In genomic region chr6:104633125-104633524, GRCh38 we compare ENCODE assay signal across 23 cellular contexts.
DNase-seq lines count a peak whose midpoint lies in the region; ATAC-seq, FAIRE-seq and TF ChIP-seq lines count a peak whose summit lies in the region.
"Had no signal": no experiment of that assay in that cellular context is flagged by ENCODE, and none has a peak within 500 bp of the region (broad histone marks: within the 10 kb centered on the region; RNA-seq: fewer than 3 reads in every experiment).

No MANE protein-coding gene starts in this region.

- H3K9me2 ChIP-seq in SK-N-SH: no peaks in the 10 kb centered on the region

- H3K9me3 ChIP-seq in SK-N-SH: no peaks in the 10 kb centered on the region
- H3K9me3 ChIP-seq in heart left ventricle: peaks cover 0 to 12% (median 0%) of the 10 kb centered on the region in 12 donors
- H3K9me3 ChIP-seq in testis: no peaks in the 10 kb centered on the region
- H3K9me3 ChIP-seq: uterus had no signal

- TF ChIP-seq CTCF in SK-N-SH (IDR thresholded peaks at IDR 0.05) (no peak), epithelial cell of esophagus (IDR thresholded peaks at IDR 0.05; ENCODE audit: insufficient read depth, low read depth, low read length, missing control alignments) (no peak), heart left ventricle (IDR thresholded peaks at IDR 0.05) (no peak), testis (IDR thresholded peaks at IDR 0.05) (no peak)

- no peaks in the 10 kb centered on the region for H3K4me1 Mint-ChIP-seq in activated naive CD8-positive, alpha-beta T cell treated with anti-CD3 and anti-CD28 coated beads for 36 hours
- H3K4me1 Mint-ChIP-seq: IgD-negative memory B cell; naive thymus-derived CD8-positive, alpha-beta T cell; stimulated activated memory B cell treated with anti-CD40 and anti-IgM and Interleukin-4, amounts not matched to agents 10 μg/mL and 1 μg/mL and 100 μg/mL, for 72 hours had no signal

- no peaks in the 10 kb centered on the region for H3K9me3 Mint-ChIP-seq in activated naive CD8-positive, alpha-beta T cell treated with anti-CD3 and anti-CD28 coated beads for 36 hours
- H3K9me3 Mint-ChIP-seq: activated naive CD4-positive, alpha-beta T cell treated with anti-CD3 and anti-CD28 coated beads, Interleukin-2, amount 50 U/mL, for 72 hours; activated T-helper 2 cell treated with anti-CD3 and anti-CD28 coated beads, Interferon-gamma antibody, Interleukin-2, Interleukin-4, amounts not matched to agents 10 μg/mL and 5 μg/mL and 100 μg/mL, durations not matched to agents 14 hours and 24 hours and 36 hours; naive thymus-derived CD8-positive, alpha-beta T cell; stimulated activated memory B cell treated with anti-CD40 and anti-IgM and Interleukin-4, amounts not matched to agents 10 μg/mL and 1 μg/mL and 100 μg/mL, for 72 hours had no signal

- peaks cover 5% of the 10 kb centered on the region for H3K27me3 Mint-ChIP-seq in activated naive CD8-positive, alpha-beta T cell treated with anti-CD3 and anti-CD28 coated beads for 36 hours
- H3K27me3 Mint-ChIP-seq: stimulated activated memory B cell treated with anti-CD40 and anti-IgM and Interleukin-4, amounts not matched to agents 10 μg/mL and 1 μg/mL and 100 μg/mL, for 72 hours had no signal

- no peak overlapping the region for H3K4me3 Mint-ChIP-seq in activated naive CD8-positive, alpha-beta T cell treated with anti-CD3 and anti-CD28 coated beads for 36 hours
- H3K4me3 Mint-ChIP-seq: CD14-positive monocyte; IgD-negative memory B cell; naive thymus-derived CD8-positive, alpha-beta T cell; stimulated activated memory B cell treated with anti-CD40 and anti-IgM and Interleukin-4, amounts not matched to agents 10 μg/mL and 1 μg/mL and 100 μg/mL, for 72 hours; WTC11 had no signal

- no peak overlapping the region for H2AFZ ChIP-seq in SK-N-SH (ENCODE audit: low read depth)

- 67% methylated on average over 4 of the region's 4 CpGs for WGBS in SK-N-SH (ENCODE audit: low lambda C conversion rate)
- WGBS in heart left ventricle, 4 donors: 60 to 74% (median 67%) methylated on average over 4 of the region's 4 CpGs
- WGBS in testis, 2 donors: 82 to 87% methylated on average over 4 of the region's 4 CpGs

- intact Hi-C loops in heart left ventricle (cut with DNase I) (loop anchor here in 1 of 10 donors (10.0 kb wide), 1 partner anchor 72 kb away; no protein-coding TSS in a partner anchor), testis (cut with DNase I; ENCODE audit: low total_unique reads) (no loop called here)

- DNase-seq in EL (peak; percentile 66), SK-N-SH (no peak), epithelial cell of esophagus (ENCODE audit: low read depth) (peak; percentile 29), renal cortical epithelial cell (ENCODE audit: low read depth) (peak; percentile 46), H54 (ENCODE audit: insufficient read length, low spot score) (no peak), heart left ventricle (no peak), testis (no peak)
- no peak for DNase-seq in activated naive CD8-positive, alpha-beta T cell treated with anti-CD3 and anti-CD28 coated beads for 36 hours
- DNase-seq: activated CD8-positive, alpha-beta memory T cell treated with anti-CD3 and anti-CD28 coated beads, Interleukin-2, amount 50 U/mL, for 48 hours; naive thymus-derived CD8-positive, alpha-beta T cell; NCI-H1105 treated with DMSO at 0.1 percent for 48 hours; NCI-H2029 treated with DMSO at 0.1 percent for 48 hours; NCI-H82; retina; stimulated activated CD4-positive, alpha-beta T cell treated with anti-CD3 and anti-CD28 coated beads, Interleukin-4, amount 100 ng/mL, for 1 hour; uterus had no signal

- no peak overlapping the region for H3K9ac ChIP-seq in SK-N-SH

- no peak for TF ChIP-seq EP300 in SK-N-SH (IDR thresholded peaks at IDR 0.05; ENCODE audit: borderline replicate concordance in 1 of 2, low read depth in 1 of 2, low read length in 1 of 2)

- no peaks in the 10 kb centered on the region for H3K79me2 ChIP-seq in SK-N-SH (ENCODE audit: insufficient read depth)

- TF ChIP-seq POLR2A in H54 (IDR thresholded peaks at IDR 0.05; ENCODE audit: low read depth, low read length) (no peak), heart left ventricle (IDR thresholded peaks at IDR 0.05) (no peak), testis (IDR thresholded peaks at IDR 0.05) (no peak)

- TF ChIP-seq RAD21 in SK-N-SH (IDR thresholded peaks at IDR 0.05; ENCODE audit: low read length): no peak

- H3K4me1 ChIP-seq in SK-N-SH (ENCODE audit: control insufficient read depth in 1 of 2, insufficient read depth in 2 of 2, low read depth in 1 of 2, low read length in 1 of 2) (no peaks in the 10 kb centered on the region), heart left ventricle (peaks cover 0 to 7% (median 0%) of the 10 kb centered on the region in 12 donors), testis (no peaks in the 10 kb centered on the region)
- H3K4me1 ChIP-seq: uterus had no signal

- H3K27ac Mint-ChIP-seq in activated naive CD8-positive, alpha-beta T cell treated with anti-CD3 and anti-CD28 coated beads for 36 hours: no peak overlapping the region
- H3K27ac Mint-ChIP-seq: activated naive CD4-positive, alpha-beta T cell treated with anti-CD3 and anti-CD28 coated beads, Interleukin-2, amount 50 U/mL, for 72 hours; activated T-helper 2 cell treated with anti-CD3 and anti-CD28 coated beads, Interferon-gamma antibody, Interleukin-2, Interleukin-4, amounts not matched to agents 10 μg/mL and 5 μg/mL and 100 μg/mL, durations not matched to agents 14 hours and 24 hours and 36 hours; CD14-positive monocyte; IgD-negative memory B cell; naive thymus-derived CD8-positive, alpha-beta T cell; stimulated activated memory B cell treated with anti-CD40 and anti-IgM and Interleukin-4, amounts not matched to agents 10 μg/mL and 1 μg/mL and 100 μg/mL, for 72 hours; WTC11 had no signal

- no peaks in the 10 kb centered on the region for H3F3A ChIP-seq in SK-N-SH (replicated peaks; ENCODE audit: insufficient read depth)

- H3K36me3 ChIP-seq in SK-N-SH (replicated peaks in 1 of 2; ENCODE audit: control insufficient read depth in 1 of 2, insufficient read depth in 2 of 2, low read length in 1 of 2) (no peaks in the 10 kb centered on the region), heart left ventricle (no peaks in the 10 kb centered on the region), testis (ENCODE audit: low read depth, missing control alignments) (no peaks in the 10 kb centered on the region)
- H3K36me3 ChIP-seq: uterus had no signal

- H3K27ac ChIP-seq in SK-N-SH (ENCODE audit: low read depth in 2 of 2, low read length in 1 of 2) (peak overlapping the region in 1 of 2 experiments; percentile 31; a peak in 1 of 4 replicates), heart left ventricle (no peak overlapping the region), testis (no peak overlapping the region)
- H3K27ac ChIP-seq: uterus had no signal

- POLR2A ChIA-PET in SK-N-SH (lab: Yijun Ruan, JAX): no interaction called here

- H3K4me2 ChIP-seq in SK-N-SH: no peak overlapping the region

- no peak overlapping the region for H3K4me3 ChIP-seq in SK-N-SH (ENCODE audit: low read depth in 2 of 2, low read length in 1 of 2)
- no peak overlapping the region for H3K4me3 ChIP-seq in epithelial cell of esophagus (ENCODE audit: low read length)
- no peak overlapping the region for H3K4me3 ChIP-seq in heart left ventricle
- no peak overlapping the region for H3K4me3 ChIP-seq in testis
- H3K4me3 ChIP-seq: uterus had no signal

- H3K36me3 Mint-ChIP-seq in activated naive CD8-positive, alpha-beta T cell treated with anti-CD3 and anti-CD28 coated beads for 36 hours: no peaks in the 10 kb centered on the region
- H3K36me3 Mint-ChIP-seq: activated naive CD4-positive, alpha-beta T cell treated with anti-CD3 and anti-CD28 coated beads, Interleukin-2, amount 50 U/mL, for 72 hours; naive thymus-derived CD8-positive, alpha-beta T cell; stimulated activated memory B cell treated with anti-CD40 and anti-IgM and Interleukin-4, amounts not matched to agents 10 μg/mL and 1 μg/mL and 100 μg/mL, for 72 hours; WTC11 had no signal

- ATAC-seq in heart left ventricle: no peak
- ATAC-seq: activated naive CD4-positive, alpha-beta T cell treated with anti-CD3 and anti-CD28 coated beads, Interleukin-2, amount 50 U/mL, for 72 hours; naive thymus-derived CD8-positive, alpha-beta T cell; Right ventricle myocardium inferior; stimulated activated memory B cell treated with anti-CD40 and anti-IgM and Interleukin-4, amounts not matched to agents 10 μg/mL and 1 μg/mL and 100 μg/mL, for 72 hours; WTC11 had no signal

- no peaks in the 10 kb centered on the region for H4K20me1 ChIP-seq in SK-N-SH (ENCODE audit: insufficient read depth)

- no peaks in the 10 kb centered on the region for H3K27me3 ChIP-seq in SK-N-SH (ENCODE audit: insufficient read depth)
- peaks cover 0 to 3% (median 0%) of the 10 kb centered on the region in 9 donors for H3K27me3 ChIP-seq in heart left ventricle
- no peaks in the 10 kb centered on the region for H3K27me3 ChIP-seq in testis
- H3K27me3 ChIP-seq: uterus had no signal

- FAIRE-seq in H54 (lab: Jason Lieb, UNC): no peak

- CTCF ChIA-PET in SK-N-SH (lab: Yijun Ruan, JAX): no interaction called here

TF ChIP-seq in SK-N-SH, 30 proteins besides CTCF, POLR2A, EP300 and RAD21:
- 0 out of 2 replicates have a peak, but pooled peaks have one; percentile 3 for TF ChIP-seq FOSL2 (IDR thresholded peaks at IDR 0.05; ENCODE audit: borderline replicate concordance, low read depth)
- TF ChIP-seq, protein P1, sequence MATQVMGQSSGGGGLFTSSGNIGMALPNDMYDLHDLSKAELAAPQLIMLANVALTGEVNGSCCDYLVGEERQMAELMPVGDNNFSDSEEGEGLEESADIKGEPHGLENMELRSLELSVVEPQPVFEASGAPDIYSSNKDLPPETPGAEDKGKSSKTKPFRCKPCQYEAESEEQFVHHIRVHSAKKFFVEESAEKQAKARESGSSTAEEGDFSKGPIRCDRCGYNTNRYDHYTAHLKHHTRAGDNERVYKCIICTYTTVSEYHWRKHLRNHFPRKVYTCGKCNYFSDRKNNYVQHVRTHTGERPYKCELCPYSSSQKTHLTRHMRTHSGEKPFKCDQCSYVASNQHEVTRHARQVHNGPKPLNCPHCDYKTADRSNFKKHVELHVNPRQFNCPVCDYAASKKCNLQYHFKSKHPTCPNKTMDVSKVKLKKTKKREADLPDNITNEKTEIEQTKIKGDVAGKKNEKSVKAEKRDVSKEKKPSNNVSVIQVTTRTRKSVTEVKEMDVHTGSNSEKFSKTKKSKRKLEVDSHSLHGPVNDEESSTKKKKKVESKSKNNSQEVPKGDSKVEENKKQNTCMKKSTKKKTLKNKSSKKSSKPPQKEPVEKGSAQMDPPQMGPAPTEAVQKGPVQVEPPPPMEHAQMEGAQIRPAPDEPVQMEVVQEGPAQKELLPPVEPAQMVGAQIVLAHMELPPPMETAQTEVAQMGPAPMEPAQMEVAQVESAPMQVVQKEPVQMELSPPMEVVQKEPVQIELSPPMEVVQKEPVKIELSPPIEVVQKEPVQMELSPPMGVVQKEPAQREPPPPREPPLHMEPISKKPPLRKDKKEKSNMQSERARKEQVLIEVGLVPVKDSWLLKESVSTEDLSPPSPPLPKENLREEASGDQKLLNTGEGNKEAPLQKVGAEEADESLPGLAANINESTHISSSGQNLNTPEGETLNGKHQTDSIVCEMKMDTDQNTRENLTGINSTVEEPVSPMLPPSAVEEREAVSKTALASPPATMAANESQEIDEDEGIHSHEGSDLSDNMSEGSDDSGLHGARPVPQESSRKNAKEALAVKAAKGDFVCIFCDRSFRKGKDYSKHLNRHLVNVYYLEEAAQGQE (IDR thresholded peaks at IDR 0.05; ENCODE audit: low read depth, low read length): no peak

Comparison
In these comparisons a context has a peak if more than half of its experiments do, and no peak if none do; other contexts are left out.
1. DNase-seq: peak in EL (single experiment), epithelial cell of esophagus (single experiment) and renal cortical epithelial cell (single experiment); none in SK-N-SH (single experiment), H54 (single experiment), heart left ventricle (0 of 5), activated naive CD8-positive, alpha-beta T cell treated with anti-CD3 and anti-CD28 coated beads for 36 hours (single experiment) and testis (single experiment).